ENCODE assay signal across 8 cellular contexts in the genomic region with DNA sequence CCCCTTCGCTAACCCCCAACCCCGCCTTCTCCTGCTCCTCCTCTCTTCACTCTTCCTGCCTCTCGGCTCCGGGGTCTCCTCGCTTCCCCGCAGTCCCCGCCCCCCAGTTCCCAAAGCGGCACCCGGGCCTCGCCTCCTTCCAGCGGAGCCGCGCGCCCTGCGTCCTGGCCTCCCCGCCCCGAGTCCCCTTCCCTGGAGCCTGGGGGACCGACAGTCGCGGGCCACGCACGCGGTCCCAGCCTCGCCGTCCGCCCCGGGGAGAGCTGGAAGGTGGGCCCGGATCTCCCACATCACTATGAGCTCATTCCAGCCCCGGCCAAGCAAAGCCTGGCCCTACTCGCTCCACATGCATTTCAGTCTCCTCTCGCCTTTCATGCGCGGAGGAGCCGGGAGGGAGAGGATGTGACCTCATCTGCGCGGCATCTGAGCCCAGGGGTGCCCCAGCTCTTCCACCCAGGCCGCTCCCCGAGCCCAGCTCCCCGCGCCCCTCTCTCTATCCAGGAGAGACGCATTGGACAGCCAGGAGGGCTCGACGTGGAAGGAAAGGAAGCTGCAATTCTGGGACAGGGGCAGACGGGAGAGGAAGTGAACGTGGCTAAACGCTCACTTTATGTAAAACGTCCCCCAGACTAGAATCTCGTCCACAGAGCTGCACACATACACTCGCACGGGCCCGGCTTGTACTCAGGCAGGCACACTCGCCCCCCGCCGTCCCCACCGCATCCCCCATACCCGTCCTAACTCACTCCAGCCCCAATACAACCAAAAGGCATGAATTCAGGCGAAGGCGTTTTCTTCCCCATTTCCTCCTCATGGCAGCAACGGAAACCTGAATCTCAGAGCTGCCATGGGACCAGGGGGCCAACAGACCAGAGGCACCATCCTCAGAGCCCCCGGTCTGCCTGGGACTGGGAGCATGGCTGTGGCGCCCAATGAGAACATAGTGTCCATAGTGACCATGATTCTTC.
DNase-seq lines count a peak whose midpoint lies in the region; ATAC-seq and TF ChIP-seq lines count a peak whose summit lies in the region.

No MANE protein-coding gene starts in this region.

- intact Hi-C loops in stomach (cut with DNase I; ENCODE audit: low total_unique reads) = no loop called here

- WGBS in stomach, 5 donors = 10 to 15% (median 12%) methylated on average over 40 to 61 of the region's 61 CpGs

- H3K27me3 ChIP-seq in stomach = peaks cover 0 to 16% (median 0%) of the 10 kb centered on the region in 3 donors

- DNase-seq in activated CD8-positive, alpha-beta memory T cell treated with anti-CD3 and anti-CD28 coated beads, Interleukin-2, amount 50 U/mL, for 4 hours = peak; percentile 62
- DNase-seq in erythroblast (lab: John Stamatoyannopoulos, UW) (peak; percentile 13), naive B cell (peak; percentile 69), stomach (peak; percentile 34)

- no peaks in the 10 kb centered on the region for H3K36me3 ChIP-seq in stomach

- no peak for TF ChIP-seq CTCF in stomach (IDR thresholded peaks at IDR 0.05)

- no peak for TF ChIP-seq EP300 in stomach (IDR thresholded peaks at IDR 0.05)

- peaks cover 41 to 51% (median 45%) of the 10 kb centered on the region in 3 donors for H3K4me1 Mint-ChIP-seq in naive B cell

- no peaks in the 10 kb centered on the region for H3K27me3 Mint-ChIP-seq in naive B cell

- ATAC-seq in GM18505 (IDR thresholded peaks at IDR 0.05; ENCODE audit: unreplicated experiment) (no peak), HG03280 (IDR thresholded peaks at IDR 0.05; ENCODE audit: unreplicated experiment) (peak; percentile 68), naive B cell (ENCODE audit: low read depth in 2 of 2) (peak; percentile 84 to 85), HG02970 (IDR thresholded peaks at IDR 0.05; ENCODE audit: low FRiP score, unreplicated experiment) (no peak), HG03135 (IDR thresholded peaks at IDR 0.05; ENCODE audit: unreplicated experiment) (no peak)

- H3K27ac ChIP-seq in stomach = peak overlapping the region; percentile 16 to 78 (median 66)

- H3K9me3 ChIP-seq in stomach = no peaks in the 10 kb centered on the region

- TF ChIP-seq POLR2A in GM18505 (IDR thresholded peaks at IDR 0.05; ENCODE audit: borderline replicate concordance, extremely low read depth, insufficient read depth, insufficient read length) (peak; percentile 43), erythroblast (IDR thresholded peaks at IDR 0.05; ENCODE audit: low read length) (no peak), stomach (IDR thresholded peaks at IDR 0.05) (no peak)

- H3K36me3 Mint-ChIP-seq in naive B cell = no peaks in the 10 kb centered on the region

- peak overlapping the region; percentile 81 to 96 (median 94) for H3K4me3 Mint-ChIP-seq in naive B cell

- peaks cover 0 to 14% (median 0%) of the 10 kb centered on the region in 4 donors for H3K4me1 ChIP-seq in stomach

- peak overlapping the region; percentile 39 to 49 (median 46) for H3K4me3 ChIP-seq in stomach

- H3K9me3 Mint-ChIP-seq in naive B cell = no peaks in the 10 kb centered on the region

- H3K27ac Mint-ChIP-seq in naive B cell = peak overlapping the region; percentile 83 to 100 (median 96)

Comparison
In these comparisons a context has a peak if more than half of its experiments do, and no peak if none do; other contexts are left out.
1. ATAC-seq: peak in HG03280 (single experiment) and naive B cell (2 of 2); none in GM18505 (single experiment), HG02970 (single experiment) and HG03135 (single experiment).
2. DNase-seq: peak in every context shown above with its lines; median percentile 69 in naive B cell; 62 in activated CD8-positive, alpha-beta memory T cell treated with anti-CD3 and anti-CD28 coated beads, Interleukin-2, amount 50 U/mL, for 4 hours; 34 in stomach; 13 in erythroblast.